In the genomic region with DNA sequence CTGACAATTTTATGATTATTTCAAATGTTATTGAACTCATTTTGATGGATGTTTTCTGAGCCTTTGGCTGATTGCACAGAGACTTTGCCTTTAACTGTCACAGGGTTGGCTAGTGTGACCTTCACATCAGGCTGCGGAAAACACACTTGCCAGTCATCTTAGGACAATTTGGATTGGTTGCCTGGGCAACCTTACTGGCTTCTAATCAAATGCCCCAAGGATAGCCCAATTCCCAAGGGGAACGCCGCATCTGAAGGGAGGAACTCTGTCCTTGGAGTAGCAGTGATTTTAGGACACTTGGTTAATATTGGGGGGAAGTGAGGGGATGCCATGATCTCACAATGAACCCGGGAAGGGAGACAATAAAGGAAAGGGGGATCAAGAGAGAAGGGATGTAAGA, we compare ENCODE assay signal across 21 cellular contexts.
"Had no signal": no experiment of that assay in that cellular context is flagged by ENCODE, and none has a peak within 500 bp of the region (broad histone marks: within the 10 kb centered on the region; RNA-seq: fewer than 3 reads in every experiment).

No MANE protein-coding gene starts in this region.

- H3K4me3 ChIP-seq: dorsolateral prefrontal cortex, heart left ventricle, spleen, tibial artery, upper lobe of left lung, uterus had no signal

- H3K9me3 Mint-ChIP-seq: nephron; stimulated activated memory B cell treated with anti-CD40 and anti-IgM and Interleukin-4, amounts not matched to agents 10 μg/mL and 1 μg/mL and 100 μg/mL, for 72 hours; stimulated activated naive CD8-positive, alpha-beta T cell treated with anti-CD3 and anti-CD28 coated beads, Interleukin-15, Interleukin-2, amounts not matched to agents 100 ng/mL and 50 ng/mL, for 24 hours had no signal

- H3K36me3 ChIP-seq: heart left ventricle, neutrophil, spleen, tibial artery, upper lobe of left lung, uterus had no signal

- H3K4me1 ChIP-seq: spleen, tibial artery, upper lobe of left lung, uterus had no signal

- ATAC-seq: heart left ventricle; sciatic nerve; stimulated activated memory B cell treated with anti-CD40 and anti-IgM and Interleukin-4, amounts not matched to agents 10 μg/mL and 1 μg/mL and 100 μg/mL, for 72 hours had no signal

- H3K4me3 Mint-ChIP-seq: nephron; stimulated activated memory B cell treated with anti-CD40 and anti-IgM and Interleukin-4, amounts not matched to agents 10 μg/mL and 1 μg/mL and 100 μg/mL, for 72 hours; stimulated activated naive CD8-positive, alpha-beta T cell treated with anti-CD3 and anti-CD28 coated beads, Interleukin-15, Interleukin-2, amounts not matched to agents 100 ng/mL and 50 ng/mL, for 24 hours had no signal

- DNase-seq: dorsolateral prefrontal cortex; effector CD8-positive, alpha-beta T cell; foreskin melanocyte; heart left ventricle; hippocampal formation; kidney glomerular epithelial cell; mesendoderm; naive B cell; posterior cingulate gyrus; spleen; stimulated activated CD4-positive, alpha-beta T cell treated with anti-CD3 and anti-CD28 coated beads, Interleukin-15, amount 100 ng/mL, for 24 hours; stimulated activated CD4-positive, alpha-beta T cell treated with anti-CD3 and anti-CD28 coated beads, Interleukin-1b, Interleukin-23, amount 100 ng/mL, for 48 hours; stimulated activated CD4-positive, alpha-beta T cell treated with anti-CD3 and anti-CD28 coated beads, Interleukin-4, amount 100 ng/mL, for 24 hours; tibial artery; upper lobe of left lung; uterus had no signal

- H3K36me3 Mint-ChIP-seq: naive B cell; stimulated activated memory B cell treated with anti-CD40 and anti-IgM and Interleukin-4, amounts not matched to agents 10 μg/mL and 1 μg/mL and 100 μg/mL, for 72 hours had no signal

- H3K27me3 ChIP-seq: dorsolateral prefrontal cortex, heart left ventricle, tibial artery, upper lobe of left lung had no signal

- H3K4me1 Mint-ChIP-seq: naive B cell; nephron; stimulated activated memory B cell treated with anti-CD40 and anti-IgM and Interleukin-4, amounts not matched to agents 10 μg/mL and 1 μg/mL and 100 μg/mL, for 72 hours had no signal

- H3K27ac Mint-ChIP-seq: nephron; stimulated activated memory B cell treated with anti-CD40 and anti-IgM and Interleukin-4, amounts not matched to agents 10 μg/mL and 1 μg/mL and 100 μg/mL, for 72 hours; stimulated activated naive CD8-positive, alpha-beta T cell treated with anti-CD3 and anti-CD28 coated beads, Interleukin-15, Interleukin-2, amounts not matched to agents 100 ng/mL and 50 ng/mL, for 24 hours had no signal

- H3K9me3 ChIP-seq: heart left ventricle, neutrophil, spleen, tibial artery, upper lobe of left lung, uterus had no signal
